ENCODE assay signal across 19 cellular contexts in the genomic region with DNA sequence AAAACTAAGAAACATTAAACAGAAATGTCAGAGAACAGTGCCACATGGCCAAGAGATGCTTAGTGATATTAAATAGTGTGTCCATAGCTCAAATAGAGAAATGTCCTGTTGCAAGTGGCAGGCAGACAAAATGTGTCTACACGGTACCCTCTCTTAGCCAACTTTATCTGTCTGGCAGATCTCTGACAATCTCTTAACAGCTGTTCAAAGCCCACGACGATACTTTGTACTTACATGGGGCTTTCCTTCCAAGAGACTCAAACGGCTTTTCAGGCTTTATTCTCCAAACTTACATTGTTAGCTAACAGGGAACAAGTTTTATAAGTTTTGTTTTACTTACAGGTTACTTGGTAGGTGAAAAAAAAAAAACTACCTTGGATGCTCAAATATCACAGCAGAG. TPM values are rescaled to one million over a fixed set of nuclear protein-coding genes. Genes with fewer than 3 reads are reported as not detected.
DNase-seq lines count a peak whose midpoint lies in the region; ATAC-seq, FAIRE-seq and TF ChIP-seq lines count a peak whose summit lies in the region.
"Had no signal": no experiment of that assay in that cellular context is flagged by ENCODE, and none has a peak within 500 bp of the region (broad histone marks: within the 10 kb centered on the region; RNA-seq: fewer than 3 reads in every experiment).

No MANE protein-coding gene starts in this region.

- H3K9me3 ChIP-seq in PC-3 (ENCODE audit: low read length) (no peaks in the 10 kb centered on the region), astrocyte (ENCODE audit: insufficient read depth, low read depth, low read length) (no peaks in the 10 kb centered on the region)

- 0 out of 2 replicates have a peak overlapping the region, but pooled peaks have one; percentile 1 for H3K27ac ChIP-seq in PC-3 (ENCODE audit: low read length)
- H3K27ac ChIP-seq in astrocyte (ENCODE audit: low read depth, low read length) = no peak overlapping the region
- H3K27ac ChIP-seq: GM23248 had no signal

- H3K27me3 ChIP-seq in PC-3 (ENCODE audit: low read length) (peaks cover 14% of the 10 kb centered on the region; the same call in 1 of the 2 replicates), astrocyte (ENCODE audit: insufficient read depth, low read length) (peaks cover 8% of the 10 kb centered on the region)

- H3K79me2 ChIP-seq in PC-3 (ENCODE audit: low read length) (no peaks in the 10 kb centered on the region), astrocyte (ENCODE audit: insufficient read depth, low read length) (no peaks in the 10 kb centered on the region)

- H3K27me3 Mint-ChIP-seq in astrocyte (ENCODE audit: low read depth, unreplicated experiment) = no peaks in the 10 kb centered on the region

- no peaks in the 10 kb centered on the region for H3K9me2 ChIP-seq in PC-3 (replicated peaks; ENCODE audit: low read length)

- no peak overlapping the region for H3K27ac Mint-ChIP-seq in astrocyte (ENCODE audit: unreplicated experiment)
- H3K27ac Mint-ChIP-seq: CD4-positive, alpha-beta memory T cell had no signal

- TF ChIP-seq CTCF in PC-3 (conservative IDR thresholded peaks at IDR 0.05; ENCODE audit: low read depth, low read length) (no peak), astrocyte (IDR thresholded peaks at IDR 0.05; ENCODE audit: insufficient read depth, low read depth, low read length) (no peak)

- peak; percentile 17 for FAIRE-seq in astrocyte (lab: Jason Lieb, UNC)
- FAIRE-seq: GM12878, GM19239, H1 had no signal

- intact Hi-C loops in PC-3 (cut with micrococcal nuclease) = loop anchor here (5.0 to 10.0 kb wide), 2 partner anchors 361 to 638 kb away; no protein-coding TSS in a partner anchor

- H2AFZ ChIP-seq in PC-3 (ENCODE audit: low read length) = no peak overlapping the region
- H2AFZ ChIP-seq in astrocyte (ENCODE audit: low read depth, low read length) = no peak overlapping the region
- H2AFZ ChIP-seq: GM23248 had no signal

- no peak for ATAC-seq in PC-3
- ATAC-seq: GM12878 had no signal

- peaks cover 2% of the 10 kb centered on the region for H3K9me3 Mint-ChIP-seq in astrocyte (ENCODE audit: unreplicated experiment)
- H3K9me3 Mint-ChIP-seq: CD4-positive, alpha-beta memory T cell had no signal

- H3K4me1 ChIP-seq in PC-3 (ENCODE audit: insufficient read depth, low read length) (peaks cover 45% of the 10 kb centered on the region), astrocyte (ENCODE audit: insufficient read depth, low read length) (peaks cover 4% of the 10 kb centered on the region)

- DNase-seq in NCI-H82 (lab: John Stamatoyannopoulos, UW) = peak; percentile 70
- no peak for DNase-seq in NCI-H82 treated with DMSO at 0.1 percent for 48 hours (lab: John Stamatoyannopoulos, UW; ENCODE audit: unreplicated experiment)
- DNase-seq in PC-3 = no peak
- no peak for DNase-seq in astrocyte (ENCODE audit: low read depth)
- no peak for DNase-seq in SK-N-DZ (ENCODE audit: low spot score)
- DNase-seq in NCI-H2081 treated with DMSO at 0.1 percent for 48 hours (lab: John Stamatoyannopoulos, UW) = no peak
- DNase-seq: C1 segment of cervical spinal cord; Calu3; CD4-positive, alpha-beta memory T cell; COR-L47; DMS79; EL; GDM1; GM23248; H7; HCEC 1CT had no signal

- peaks cover 6% of the 10 kb centered on the region for H3F3A ChIP-seq in PC-3 (ENCODE audit: low read length, unreplicated experiment)

- H4K20me1 ChIP-seq in PC-3 (ENCODE audit: low read length) = no peaks in the 10 kb centered on the region
- H4K20me1 ChIP-seq in astrocyte (ENCODE audit: insufficient read depth, low read length) = no peaks in the 10 kb centered on the region

- POLR2A ChIA-PET in PC-3 (lab: Charles Lee; ENCODE audit: unreplicated experiment) = interaction anchor here (0.6 to 1.0 kb wide), 2 partner anchors 12 to 192 kb away, joined by 3 to 5 read pairs; a partner anchor contains a TSS

- H3K9ac ChIP-seq in PC-3 (ENCODE audit: low read length) (no peak overlapping the region), astrocyte (ENCODE audit: low read length) (no peak overlapping the region)
- H3K9ac ChIP-seq: GM23248 had no signal

- H3K4me2 ChIP-seq in PC-3 (ENCODE audit: low read length) (peak overlapping the region; percentile 37; the same call in 1 of the 2 replicates), astrocyte (ENCODE audit: low read length) (no peak overlapping the region)

- no peak overlapping the region for H3K4me3 Mint-ChIP-seq in astrocyte (ENCODE audit: unreplicated experiment)
- H3K4me3 Mint-ChIP-seq: CD4-positive, alpha-beta memory T cell had no signal

- H3K4me3 ChIP-seq in PC-3 (ENCODE audit: low read length) (no peak overlapping the region), astrocyte (ENCODE audit: insufficient read depth, low read depth, low read length) (no peak overlapping the region)
- H3K4me3 ChIP-seq: GM12878, GM23248 had no signal

- CTCF ChIA-PET in PC-3 (lab: Charles Lee) = interaction anchor here (0.6 to 0.9 kb wide), 4 partner anchors 33 to 62 kb away, joined by 3 to 4 read pairs (median 4); no protein-coding TSS in a partner anchor

- no peaks in the 10 kb centered on the region for H3K36me3 ChIP-seq in PC-3 (ENCODE audit: low read depth, low read length)
- H3K36me3 ChIP-seq in astrocyte (ENCODE audit: insufficient read depth, low read length) = no peaks in the 10 kb centered on the region

- H3K4me1 Mint-ChIP-seq in astrocyte (ENCODE audit: low read depth, unreplicated experiment) = peaks cover 10% of the 10 kb centered on the region
- H3K4me1 Mint-ChIP-seq: CD4-positive, alpha-beta memory T cell had no signal

- BruUV-seq in PC-3 (replicated peaks; lab: Mats Ljungman, UMichigan) = no TSS peak

- no peaks in the 10 kb centered on the region for H3K36me3 Mint-ChIP-seq in astrocyte (ENCODE audit: low read depth, unreplicated experiment)
- H3K36me3 Mint-ChIP-seq: CD4-positive, alpha-beta memory T cell had no signal

RNA-seq across cellular contexts. Expression of a gene that starts 45.6 kb away (rescaled TPM):
- total RNA-seq in PC-3 (2014; rRNA removed) = 2.6 and 3.3 TPM in 2 replicates
- 19.3 and 22.7 TPM in 2 replicates for total RNA-seq in astrocyte
- 2.7 and 7.0 TPM in 2 replicates for polyA plus RNA-seq in SK-N-DZ (2014; cell fraction: cytosol; rRNA removed)
- 2.2 and 5.7 TPM in 2 replicates for polyA plus RNA-seq in SK-N-DZ (2014; cell fraction: nucleus; rRNA removed)
- total RNA-seq: Calu3; CD4-positive, alpha-beta memory T cell; GM12878 had no signal
- polyA plus RNA-seq: CD4-positive, alpha-beta memory T cell had no signal
